Comparison of ENCODE assay signal across 8 cellular contexts in the genomic region with DNA sequence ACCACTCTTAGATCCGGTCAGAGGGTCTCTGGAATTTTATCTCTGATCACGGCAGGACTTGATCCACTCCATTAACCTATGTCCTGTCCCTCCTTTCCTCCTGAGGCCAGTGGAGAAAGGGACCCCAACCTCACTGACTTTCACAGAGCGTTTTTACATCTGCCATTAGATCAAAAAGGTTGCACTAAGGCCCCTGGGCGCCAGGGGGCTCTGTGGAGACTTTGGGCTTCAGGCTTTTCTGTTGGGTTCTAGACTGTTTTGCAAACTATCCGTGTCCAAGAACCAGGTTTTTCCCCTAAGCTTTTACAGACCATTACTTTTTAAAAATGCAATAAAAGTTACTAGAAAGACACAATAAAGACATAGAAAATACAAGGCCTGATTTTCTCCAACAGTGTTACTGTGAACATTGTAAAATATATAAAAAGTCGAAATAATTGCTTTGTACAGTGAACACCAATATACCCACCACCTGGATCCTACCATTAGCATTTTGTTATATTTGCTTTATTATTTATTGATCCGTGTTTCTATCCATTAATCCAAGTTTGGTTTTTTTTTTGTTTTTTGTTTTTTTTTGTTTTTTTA.
DNase-seq lines count a peak whose midpoint lies in the region; ATAC-seq and TF ChIP-seq lines count a peak whose summit lies in the region.

No MANE protein-coding gene starts in this region.

- no peak overlapping the region for H2BK120ac ChIP-seq in H9 (ENCODE audit: low read depth, low read length, poor library complexity, severe bottlenecking)
- H2BK120ac ChIP-seq in trophoblast cell (ENCODE audit: insufficient read depth, low read length, poor library complexity): no peak overlapping the region

- peaks cover 4% of the 10 kb centered on the region for H3K23me2 ChIP-seq in H9 (ENCODE audit: insufficient read length, low read depth, low read length, poor library complexity, severe bottlenecking)

- H4K12ac ChIP-seq in trophoblast cell (ENCODE audit: low read depth, low read length): no peak overlapping the region

- no peak overlapping the region for H3K23ac ChIP-seq in H9 (ENCODE audit: insufficient read length, low read depth, low read length)
- H3K23ac ChIP-seq in trophoblast cell (ENCODE audit: low read length): no peak overlapping the region

- POLR2A ChIA-PET in CD4-positive, alpha-beta memory T cell (lab: Charles Lee; ENCODE audit: partially characterized antibody): no interaction called here

- peak in 4 of 5 donors; percentile 11 to 31 (median 14) for DNase-seq in CD4-positive, alpha-beta memory T cell
- DNase-seq in H9 (peak; percentile 67), NCI-H82 treated with DMSO at 0.1 percent for 48 hours (lab: John Stamatoyannopoulos, UW; ENCODE audit: unreplicated experiment) (peak; percentile 7), fibroblast of the aortic adventitia (ENCODE audit: low read depth) (peak; percentile 51), trophoblast cell (peak; percentile 72 to 86)
- peak; percentile 77 for DNase-seq in activated CD8-positive, alpha-beta memory T cell treated with anti-CD3 and anti-CD28 coated beads, Interleukin-2, amount 50 U/mL, for 48 hours

- no peak overlapping the region for H3K27ac Mint-ChIP-seq in CD4-positive, alpha-beta memory T cell
- no peak overlapping the region for H3K27ac Mint-ChIP-seq in H9

- no peak overlapping the region for H3K4me3 Mint-ChIP-seq in CD4-positive, alpha-beta memory T cell
- no peak overlapping the region for H3K4me3 Mint-ChIP-seq in H9

- H3K4me3 ChIP-seq in CD4-positive, alpha-beta memory T cell (ENCODE audit: low read length in 2 of 2): no peak overlapping the region
- H3K4me3 ChIP-seq in fibroblast of the aortic adventitia (ENCODE audit: low read depth, low read length): no peak overlapping the region
- no peak overlapping the region for H3K4me3 ChIP-seq in trophoblast cell (ENCODE audit: low read depth, low read length)

- no peak overlapping the region for H3K27ac ChIP-seq in CD4-positive, alpha-beta memory T cell (ENCODE audit: low read depth, low read length)
- H3K27ac ChIP-seq in H9 (ENCODE audit: insufficient read length, low read depth, low read length) (no peak overlapping the region), trophoblast cell (ENCODE audit: low read depth, low read length) (no peak overlapping the region)

- H3K4me1 ChIP-seq in CD4-positive, alpha-beta memory T cell (ENCODE audit: insufficient read depth, low read length): no peaks in the 10 kb centered on the region
- H3K4me1 ChIP-seq in H9 (ENCODE audit: insufficient read depth, low read length) (no peaks in the 10 kb centered on the region), trophoblast cell (ENCODE audit: control insufficient read depth in 1 of 2, insufficient read depth in 2 of 2, low read length in 2 of 2) (no peaks in the 10 kb centered on the region)

- intact Hi-C loops in CD4-positive, alpha-beta memory T cell (cut with micrococcal nuclease): no loop called here

- H2AFZ ChIP-seq in H9 (ENCODE audit: low read length): no peak overlapping the region
- H2AFZ ChIP-seq in trophoblast cell (ENCODE audit: insufficient read depth, low read length, poor library complexity): no peak overlapping the region

- H3K4ac ChIP-seq in H9 (ENCODE audit: low read depth, low read length): no peak overlapping the region
- no peak overlapping the region for H3K4ac ChIP-seq in trophoblast cell (ENCODE audit: low read depth, low read length)

- no peaks in the 10 kb centered on the region for H3K36me3 Mint-ChIP-seq in CD4-positive, alpha-beta memory T cell
- H3K36me3 Mint-ChIP-seq in H9 (ENCODE audit: insufficient read depth in 1 of 3, low read depth in 3 of 3): no peaks in the 10 kb centered on the region

- peaks cover 20 to 29% of the 10 kb centered on the region in 2 donors for H3K27me3 Mint-ChIP-seq in CD4-positive, alpha-beta memory T cell
- peaks cover 2% of the 10 kb centered on the region for H3K27me3 Mint-ChIP-seq in H9 (ENCODE audit: low read depth)

- H3K9me3 ChIP-seq in CD4-positive, alpha-beta memory T cell (ENCODE audit: control insufficient read depth in 1 of 2, low read length in 2 of 2): no peaks in the 10 kb centered on the region
- H3K9me3 ChIP-seq in H9 (ENCODE audit: control insufficient read depth, low read depth, low read length) (no peaks in the 10 kb centered on the region), trophoblast cell (ENCODE audit: insufficient read depth, low read depth, low read length) (no peaks in the 10 kb centered on the region)

- no peaks in the 10 kb centered on the region for H3K36me3 ChIP-seq in CD4-positive, alpha-beta memory T cell (ENCODE audit: insufficient read depth, low read length)
- no peaks in the 10 kb centered on the region for H3K36me3 ChIP-seq in trophoblast cell (ENCODE audit: control insufficient read depth in 1 of 2, insufficient read depth in 2 of 2, low read length in 2 of 2)

- no peak overlapping the region for H3K9ac ChIP-seq in H9 (ENCODE audit: extremely low read depth, insufficient read length, low read length)
- no peak overlapping the region for H3K9ac ChIP-seq in trophoblast cell (ENCODE audit: low read length)

- H3K56ac ChIP-seq in H9 (ENCODE audit: insufficient read length, low read depth, low read length): no peak overlapping the region

- H3K4me2 ChIP-seq in H9 (ENCODE audit: insufficient read depth, insufficient read length, low read length) (no peak overlapping the region), trophoblast cell (ENCODE audit: low read length) (no peak overlapping the region)

- peak; percentile 85 for TF ChIP-seq CTCF in H9 (conservative IDR thresholded peaks at IDR 0.05)
- peak; percentile 87 for TF ChIP-seq CTCF in fibroblast of the aortic adventitia (IDR thresholded peaks at IDR 0.05; ENCODE audit: insufficient read depth, low read length)

- H2BK5ac ChIP-seq in H9 (ENCODE audit: insufficient read length, low read length): no peak overlapping the region
- H2BK5ac ChIP-seq in trophoblast cell (ENCODE audit: low read depth, low read length, poor library complexity): no peak overlapping the region

- no peaks in the 10 kb centered on the region for H4K20me1 ChIP-seq in H9 (ENCODE audit: control insufficient read depth, insufficient read depth, insufficient read length)

- no peaks in the 10 kb centered on the region for H3K79me1 ChIP-seq in H9 (ENCODE audit: insufficient read depth, low read depth, low read length, poor library complexity, severe bottlenecking)
- no peaks in the 10 kb centered on the region for H3K79me1 ChIP-seq in trophoblast cell (ENCODE audit: low read length)

- H3K18ac ChIP-seq in H9 (ENCODE audit: insufficient read length, low read depth, low read length): no peak overlapping the region
- H3K18ac ChIP-seq in trophoblast cell (ENCODE audit: low read length): no peak overlapping the region

- H3K14ac ChIP-seq in H9 (ENCODE audit: insufficient read depth, low read length): no peak overlapping the region
- no peak overlapping the region for H3K14ac ChIP-seq in trophoblast cell (ENCODE audit: low read length)

- no peak overlapping the region for H4K8ac ChIP-seq in H9 (replicated peaks; ENCODE audit: insufficient read length, low read depth, low read length)
- H4K8ac ChIP-seq in trophoblast cell (ENCODE audit: low read depth, low read length): no peak overlapping the region

- no CpG with 5 or more reads among the region's 7 CpGs for WGBS in H9 (ENCODE audit: extremely low coverage, insufficient read length, low lambda C conversion rate)
- WGBS in trophoblast cell (ENCODE audit: extremely low coverage, insufficient coverage, insufficient read length): no CpG with 5 or more reads among the region's 7 CpGs

- no peak overlapping the region for H2BK12ac ChIP-seq in H9 (ENCODE audit: insufficient read length, low read depth, low read length)
- no peak overlapping the region for H2BK12ac ChIP-seq in trophoblast cell (ENCODE audit: low read length)

- CTCF ChIA-PET in CD4-positive, alpha-beta memory T cell (lab: Charles Lee; ENCODE audit: partially characterized antibody): interaction anchor here (1.0 to 1.6 kb wide), 5 partner anchors 9 to 123 kb away, joined by 3 to 5 read pairs (median 3); no protein-coding TSS in a partner anchor

- peaks cover 0 to 10% (median 2%) of the 10 kb centered on the region in 4 donors for H3K4me1 Mint-ChIP-seq in CD4-positive, alpha-beta memory T cell
- peaks cover 0 to 4% of the 10 kb centered on the region in 2 experiments; a peak in 1 of 4 replicates for H3K4me1 Mint-ChIP-seq in H9

- peaks cover 8% of the 10 kb centered on the region for H3K27me3 ChIP-seq in CD4-positive, alpha-beta memory T cell (ENCODE audit: insufficient read depth, low read length)
- no peaks in the 10 kb centered on the region for H3K27me3 ChIP-seq in H9 (ENCODE audit: insufficient read depth, low read length)
- no peaks in the 10 kb centered on the region for H3K27me3 ChIP-seq in trophoblast cell (ENCODE audit: insufficient read depth, low read length)

- H3K9me3 Mint-ChIP-seq in CD4-positive, alpha-beta memory T cell: no peaks in the 10 kb centered on the region
- H3K9me3 Mint-ChIP-seq in H9: peaks cover 0 to 4% of the 10 kb centered on the region in 2 experiments; a peak in 2 of 5 replicates

- no peak overlapping the region for H4K5ac ChIP-seq in H9 (ENCODE audit: insufficient read length, low read depth, low read length)

- ATAC-seq in GM21528 (IDR thresholded peaks at IDR 0.05; ENCODE audit: low FRiP score, unreplicated experiment) (no peak), GM19467 (IDR thresholded peaks at IDR 0.05; ENCODE audit: unreplicated experiment) (no peak)

- H2BK15ac ChIP-seq in H9 (ENCODE audit: low read depth, low read length): no peak overlapping the region

- no peak overlapping the region for H2BK20ac ChIP-seq in H9 (ENCODE audit: low read depth, low read length, poor library complexity, severe bottlenecking)

- H3K79me2 ChIP-seq in H9 (ENCODE audit: insufficient read depth, low read length) (no peaks in the 10 kb centered on the region), trophoblast cell (ENCODE audit: control insufficient read depth, insufficient read depth, low read length, poor library complexity) (no peaks in the 10 kb centered on the region)

- H4K91ac ChIP-seq in H9 (ENCODE audit: insufficient read length, low read depth, low read length) (no peak overlapping the region), trophoblast cell (ENCODE audit: low read depth, low read length) (no peak overlapping the region)

- no peak overlapping the region for H3T11ph ChIP-seq in H9 (ENCODE audit: low read length)

- H2AK5ac ChIP-seq in H9 (ENCODE audit: insufficient read length, low read length) (no peak overlapping the region), trophoblast cell (ENCODE audit: low read length) (no peak overlapping the region)

Comparison
In these comparisons a context has a peak if more than half of its experiments do, and no peak if none do; other contexts are left out.
1. DNase-seq: peak in every context shown above with its lines; median percentile 79 in trophoblast cell; 77 in activated CD8-positive, alpha-beta memory T cell treated with anti-CD3 and anti-CD28 coated beads, Interleukin-2, amount 50 U/mL, for 48 hours; 67 in H9; 51 in fibroblast of the aortic adventitia; 14 in CD4-positive, alpha-beta memory T cell; 7 in NCI-H82 treated with DMSO at 0.1 percent for 48 hours.